24 cellular contexts compared by ENCODE assay signal in genomic region chr4:47342796-47343195, GRCh38.
"Had no signal": no experiment of that assay in that cellular context is flagged by ENCODE, and none has a peak within 500 bp of the region (broad histone marks: within the 10 kb centered on the region; RNA-seq: fewer than 3 reads in every experiment).

No MANE protein-coding gene starts in this region.

- H3K4me3 Mint-ChIP-seq: stimulated activated effector memory CD8-positive, alpha-beta T cell treated with anti-CD3 and anti-CD28 coated beads, Interleukin-12 subunit alpha, Interleukin-12 subunit beta, amount 100 ng/mL, for 72 hours; stimulated activated memory B cell treated with anti-CD40 and anti-IgM and Interleukin-4, amounts not matched to agents 10 μg/mL and 1 μg/mL and 100 μg/mL, for 72 hours; stimulated activated naive B cell treated with anti-CD40 and anti-IgM and Interleukin-4, amounts not matched to agents 10 μg/mL and 1 μg/mL and 100 μg/mL, for 72 hours; stimulated activated naive CD8-positive, alpha-beta T cell treated with anti-CD3 and anti-CD28 coated beads, Interleukin-15, amount 100 ng/mL, for 72 hours; stimulated activated naive CD8-positive, alpha-beta T cell treated with anti-CD3 and anti-CD28 coated beads, Interleukin-15, Interleukin-2, amounts not matched to agents 100 ng/mL and 50 ng/mL, for 24 hours; type B pancreatic cell had no signal

- H3K4me1 Mint-ChIP-seq: stimulated activated effector memory CD8-positive, alpha-beta T cell treated with anti-CD3 and anti-CD28 coated beads, Interleukin-12 subunit alpha, Interleukin-12 subunit beta, amount 100 ng/mL, for 72 hours; stimulated activated memory B cell treated with anti-CD40 and anti-IgM and Interleukin-4, amounts not matched to agents 10 μg/mL and 1 μg/mL and 100 μg/mL, for 72 hours; stimulated activated naive B cell treated with anti-CD40 and anti-IgM and Interleukin-4, amounts not matched to agents 10 μg/mL and 1 μg/mL and 100 μg/mL, for 72 hours; stimulated activated naive CD8-positive, alpha-beta T cell treated with anti-CD3 and anti-CD28 coated beads, Interleukin-15, amount 100 ng/mL, for 72 hours had no signal

- H3K27ac Mint-ChIP-seq: stimulated activated effector memory CD8-positive, alpha-beta T cell treated with anti-CD3 and anti-CD28 coated beads, Interleukin-12 subunit alpha, Interleukin-12 subunit beta, amount 100 ng/mL, for 72 hours; stimulated activated memory B cell treated with anti-CD40 and anti-IgM and Interleukin-4, amounts not matched to agents 10 μg/mL and 1 μg/mL and 100 μg/mL, for 72 hours; stimulated activated naive B cell treated with anti-CD40 and anti-IgM and Interleukin-4, amounts not matched to agents 10 μg/mL and 1 μg/mL and 100 μg/mL, for 72 hours; stimulated activated naive CD8-positive, alpha-beta T cell treated with anti-CD3 and anti-CD28 coated beads, Interleukin-15, amount 100 ng/mL, for 72 hours; stimulated activated naive CD8-positive, alpha-beta T cell treated with anti-CD3 and anti-CD28 coated beads, Interleukin-15, Interleukin-2, amounts not matched to agents 100 ng/mL and 50 ng/mL, for 24 hours; type B pancreatic cell had no signal

- DNase-seq: stimulated activated CD4-positive, alpha-beta T cell treated with anti-CD3 and anti-CD28 coated beads, Interleukin-2, amount 100 ng/mL, for 48 hours; stimulated activated CD4-positive, alpha-beta T cell treated with anti-CD3 and anti-CD28 coated beads, Interleukin-4, amount 100 ng/mL, for 1 hour; stimulated activated CD4-positive, alpha-beta T cell treated with anti-CD3 and anti-CD28 coated beads, Interleukin-4, amount 100 ng/mL, for 24 hours; stimulated activated CD4-positive, alpha-beta T cell treated with anti-CD3 and anti-CD28 coated beads, Interleukin-4, amount 100 ng/mL, for 4 hours; stimulated activated CD8-positive, alpha-beta memory T cell treated with anti-CD3 and anti-CD28 coated beads, Interleukin-4, amount 100 ng/mL, for 48 hours; stimulated activated naive B cell treated with anti-CD40 and anti-IgM and Interleukin-4, amounts not matched to agents 10 μg/mL and 1 μg/mL and 100 μg/mL, for 72 hours; stimulated activated naive CD4-positive, alpha-beta T cell; stimulated activated naive CD4-positive, alpha-beta T cell treated with Interleukin-2 at 50 U/mL for 16 hours; stimulated activated naive CD8-positive, alpha-beta T cell treated with anti-CD3 and anti-CD28 coated beads, Interleukin-15, amount 100 ng/mL, for 72 hours; stimulated activated naive CD8-positive, alpha-beta T cell treated with anti-CD3 and anti-CD28 coated beads, Interleukin-15, Interleukin-2, amounts not matched to agents 100 U/mL and 50 U/mL, for 24 hours; stomach; substantia nigra; testis; thyroid gland; tibial artery; transverse colon; trophoblast cell; upper lobe of left lung; upper lobe of right lung; uterus had no signal

- H3K36me3 Mint-ChIP-seq: stimulated activated effector memory CD8-positive, alpha-beta T cell treated with anti-CD3 and anti-CD28 coated beads, Interleukin-12 subunit alpha, Interleukin-12 subunit beta, amount 100 ng/mL, for 72 hours; stimulated activated memory B cell treated with anti-CD40 and anti-IgM and Interleukin-4, amounts not matched to agents 10 μg/mL and 1 μg/mL and 100 μg/mL, for 72 hours; stimulated activated naive B cell treated with anti-CD40 and anti-IgM and Interleukin-4, amounts not matched to agents 10 μg/mL and 1 μg/mL and 100 μg/mL, for 72 hours; type B pancreatic cell had no signal

- H3K27me3 Mint-ChIP-seq: stimulated activated memory B cell treated with anti-CD40 and anti-IgM and Interleukin-4, amounts not matched to agents 10 μg/mL and 1 μg/mL and 100 μg/mL, for 72 hours; type B pancreatic cell had no signal

- H3K9me3 Mint-ChIP-seq: stimulated activated effector memory CD8-positive, alpha-beta T cell treated with anti-CD3 and anti-CD28 coated beads, Interleukin-12 subunit alpha, Interleukin-12 subunit beta, amount 100 ng/mL, for 72 hours; stimulated activated memory B cell treated with anti-CD40 and anti-IgM and Interleukin-4, amounts not matched to agents 10 μg/mL and 1 μg/mL and 100 μg/mL, for 72 hours; stimulated activated naive B cell treated with anti-CD40 and anti-IgM and Interleukin-4, amounts not matched to agents 10 μg/mL and 1 μg/mL and 100 μg/mL, for 72 hours; stimulated activated naive CD8-positive, alpha-beta T cell treated with anti-CD3 and anti-CD28 coated beads, Interleukin-15, amount 100 ng/mL, for 72 hours; stimulated activated naive CD8-positive, alpha-beta T cell treated with anti-CD3 and anti-CD28 coated beads, Interleukin-15, Interleukin-2, amounts not matched to agents 100 ng/mL and 50 ng/mL, for 24 hours; type B pancreatic cell had no signal
